Comparison of ENCODE assay signal across 1 cellular context in genomic region chr3:49972656-49973055, GRCh38.
TF ChIP-seq lines count a peak whose summit lies in the region.

No MANE protein-coding gene starts in this region.

TF ChIP-seq in A549, 52 proteins besides CTCF, POLR2A, EP300 and RAD21 (continued from another document):
- TF ChIP-seq, protein P1, sequence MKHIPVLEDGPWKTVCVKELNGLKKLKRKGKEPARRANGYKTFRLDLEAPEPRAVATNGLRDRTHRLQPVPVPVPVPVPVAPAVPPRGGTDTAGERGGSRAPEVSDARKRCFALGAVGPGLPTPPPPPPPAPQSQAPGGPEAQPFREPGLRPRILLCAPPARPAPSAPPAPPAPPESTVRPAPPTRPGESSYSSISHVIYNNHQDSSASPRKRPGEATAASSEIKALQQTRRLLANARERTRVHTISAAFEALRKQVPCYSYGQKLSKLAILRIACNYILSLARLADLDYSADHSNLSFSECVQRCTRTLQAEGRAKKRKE (CRISPR knock-in tag; IDR thresholded peaks at IDR 0.05; ENCODE audit: low read depth), result no peak
- no peak for TF ChIP-seq HOXA7 (CRISPR knock-in tag; IDR thresholded peaks at IDR 0.05)
- TF ChIP-seq MAZ (IDR thresholded peaks at IDR 0.05; ENCODE audit: borderline replicate concordance, low read depth, low read length), result no peak
- no peak for TF ChIP-seq NPAS2 (CRISPR knock-in tag; IDR thresholded peaks at IDR 0.05; ENCODE audit: borderline replicate concordance)
- no peak for TF ChIP-seq CEBPB (IDR thresholded peaks at IDR 0.05)
